9 cellular contexts compared by ENCODE assay signal in the genomic region with DNA sequence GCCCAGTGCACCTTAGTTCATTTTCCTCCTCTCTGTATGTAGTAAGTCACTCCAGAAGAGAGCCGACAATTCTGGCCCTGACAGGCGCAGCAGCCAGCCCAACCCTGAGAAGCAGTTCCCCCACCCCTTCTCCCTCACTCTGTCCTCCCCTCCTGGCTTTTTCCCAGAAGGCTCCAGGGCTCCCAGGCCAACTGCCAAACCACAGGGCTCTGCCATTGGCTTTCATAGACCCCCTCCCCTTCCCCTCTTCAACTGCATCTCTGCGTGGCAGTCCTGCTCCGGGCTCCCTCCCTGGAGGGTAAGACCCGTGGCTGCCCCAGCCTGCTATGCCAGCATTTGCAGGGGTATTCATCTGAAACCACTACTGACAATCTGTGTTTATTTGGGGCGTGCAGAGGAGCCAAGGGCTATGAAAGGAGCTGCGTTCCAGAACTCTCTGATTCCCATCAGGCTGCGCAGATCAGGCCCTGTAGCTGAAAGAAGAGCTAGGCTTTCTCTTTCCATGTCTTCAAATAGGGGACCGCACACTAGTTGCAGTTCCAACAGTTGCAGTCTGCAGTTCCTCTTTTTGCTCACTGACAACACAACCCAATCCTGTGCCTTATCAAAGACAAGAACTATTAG.
DNase-seq lines count a peak whose midpoint lies in the region; ATAC-seq and TF ChIP-seq lines count a peak whose summit lies in the region.
"Had no signal": no experiment of that assay in that cellular context is flagged by ENCODE, and none has a peak within 500 bp of the region (broad histone marks: within the 10 kb centered on the region; RNA-seq: fewer than 3 reads in every experiment).

No MANE protein-coding gene starts in this region.

- H3K36me3 ChIP-seq in GM23338 (ENCODE audit: insufficient read depth) (no peaks in the 10 kb centered on the region), left lung (no peaks in the 10 kb centered on the region), tibial nerve (no peaks in the 10 kb centered on the region)

- peak; percentile 44 to 78 for TF ChIP-seq EP300 in tibial nerve (IDR thresholded peaks at IDR 0.05)

- no peak overlapping the region for H3K4me3 Mint-ChIP-seq in GM23338

- H3K27ac Mint-ChIP-seq in GM23338: no peak overlapping the region

- H2AFZ ChIP-seq in GM23338: no peak overlapping the region

- H3K4me1 Mint-ChIP-seq in GM23338: no peaks in the 10 kb centered on the region

- no peaks in the 10 kb centered on the region for H3F3A ChIP-seq in GM23338 (replicated peaks; ENCODE audit: low read depth)

- H3K36me3 Mint-ChIP-seq in GM23338 (ENCODE audit: low read depth): no peaks in the 10 kb centered on the region
- H3K36me3 Mint-ChIP-seq: brain had no signal

- TF ChIP-seq CTCF in GM23338 (conservative IDR thresholded peaks at IDR 0.05; ENCODE audit: low read depth in 2 of 2) (no peak), left lung (IDR thresholded peaks at IDR 0.05) (no peak), tibial nerve (IDR thresholded peaks at IDR 0.05) (no peak)

- WGBS in tibial nerve, 2 donors: 10 to 17% methylated on average over 9 of the region's 9 CpGs

- no peaks in the 10 kb centered on the region for H3K9me3 ChIP-seq in left lung
- no peaks in the 10 kb centered on the region for H3K9me3 ChIP-seq in tibial nerve

- no peaks in the 10 kb centered on the region for H3K9me3 Mint-ChIP-seq in GM23338

- TF ChIP-seq POLR2A in tibial nerve (IDR thresholded peaks at IDR 0.05): peak in 1 of 2 donors; percentile 28

- H3K79me2 ChIP-seq in GM23338 (replicated peaks; ENCODE audit: insufficient read depth): no peaks in the 10 kb centered on the region

- H3K4me2 ChIP-seq in GM23338: no peak overlapping the region

- no peaks in the 10 kb centered on the region for H3K27me3 Mint-ChIP-seq in GM23338 (ENCODE audit: insufficient read depth, low read depth, poor library complexity)

- no peak overlapping the region for H3K27ac ChIP-seq in GM23338 (ENCODE audit: low read depth)
- peak overlapping the region in 1 of 2 donors; percentile 55 for H3K27ac ChIP-seq in left lung
- H3K27ac ChIP-seq in tibial nerve: peak overlapping the region; percentile 50 to 82 (median 72)

- DNase-seq in ELF-1 (ENCODE audit: low read depth, low spot score) (peak; percentile 41), GM23338 (ENCODE audit: low spot score) (peak; percentile 14), NCI-H1105 (lab: John Stamatoyannopoulos, UW) (peak; percentile 32), astrocyte of the hippocampus (ENCODE audit: low read depth, low spot score) (peak; percentile 98), left lung (peak; percentile 60 to 69), tibial nerve (ENCODE audit: low spot score in 2 of 2) (peak; percentile 70 to 74), HT-29 (ENCODE audit: low spot score) (no peak)
- no peak for DNase-seq in activated naive CD4-positive, alpha-beta T cell treated with Interleukin-2 at 50 U/mL for 16 hours

- ATAC-seq in GM23338 (peak; percentile 83), left lung (peak; percentile 82)

- no peaks in the 10 kb centered on the region for H3K27me3 ChIP-seq in GM23338 (ENCODE audit: insufficient read depth)
- peaks cover 0 to 23% of the 10 kb centered on the region in 2 donors for H3K27me3 ChIP-seq in left lung
- no peaks in the 10 kb centered on the region for H3K27me3 ChIP-seq in tibial nerve

- intact Hi-C loops in left lung (cut with DNase I): no loop called here

- H4K20me1 ChIP-seq in GM23338 (replicated peaks; ENCODE audit: insufficient read depth): no peaks in the 10 kb centered on the region

- no peaks in the 10 kb centered on the region for H3K9me2 ChIP-seq in GM23338 (ENCODE audit: insufficient read depth)

- no peak overlapping the region for H3K4me3 ChIP-seq in GM23338
- H3K4me3 ChIP-seq in left lung: no peak overlapping the region
- H3K4me3 ChIP-seq in tibial nerve: peak overlapping the region in 1 of 4 donors; percentile 29

- no peaks in the 10 kb centered on the region for H3K4me1 ChIP-seq in GM23338 (ENCODE audit: insufficient read depth)
- peaks cover 2 to 15% of the 10 kb centered on the region in 2 donors for H3K4me1 ChIP-seq in left lung
- peaks cover 0 to 40% (median 15%) of the 10 kb centered on the region in 4 donors for H3K4me1 ChIP-seq in tibial nerve

TF ChIP-seq in GM23338, 12 proteins besides CTCF, POLR2A, EP300 and RAD21:
- TF ChIP-seq EZH2 (IDR thresholded peaks at IDR 0.05; ENCODE audit: low read depth, unreplicated experiment): no peak
- TF ChIP-seq JUNB (IDR thresholded peaks at IDR 0.05; ENCODE audit: unreplicated experiment): no peak
- no peak for TF ChIP-seq EZH2phosphoT487 (IDR thresholded peaks at IDR 0.05; ENCODE audit: unreplicated experiment)
- TF ChIP-seq ZNF331 (CRISPR knock-in tag; IDR thresholded peaks at IDR 0.05; ENCODE audit: low read depth): peak; percentile 40; the same call in 1 of the 2 replicates
- no peak for TF ChIP-seq NANOG (IDR thresholded peaks at IDR 0.05; ENCODE audit: borderline replicate concordance)

Comparison
In these comparisons a context has a peak if more than half of its experiments do, and no peak if none do; other contexts are left out.
1. DNase-seq: peak in ELF-1 (single experiment), GM23338 (single experiment), NCI-H1105 (single experiment), astrocyte of the hippocampus (single experiment), left lung (2 of 2) and tibial nerve (2 of 2); none in HT-29 (single experiment) and activated naive CD4-positive, alpha-beta T cell treated with Interleukin-2 at 50 U/mL for 16 hours (single experiment).